ENCODE assay signal across 1 cellular context in genomic region chr20:38165089-38165965, GRCh38.
TF ChIP-seq lines count a peak whose summit lies in the region.

TSS of gene TGM2 (minus strand) at chr20:38165270. CDS start at chr20:38165198, 72 bp downstream.

TF ChIP-seq in HepG2, 621 proteins besides CTCF, POLR2A, EP300 and RAD21 (continued from another document and continues in another):
- TF ChIP-seq ZNF576 (CRISPR knock-in tag; IDR thresholded peaks at IDR 0.05), result 0 out of 2 replicates have a peak, but pooled peaks have one; percentile 72
- TF ChIP-seq HDAC1 (CRISPR knock-in tag; IDR thresholded peaks at IDR 0.05), result peak; percentile 78; the same call in 1 of the 2 replicates
- TF ChIP-seq TSC22D2 (CRISPR knock-in tag; IDR thresholded peaks at IDR 0.05; ENCODE audit: borderline replicate concordance), result peak; percentile 95; the same call in 1 of the 2 replicates
- no peak for TF ChIP-seq ZNF30 (CRISPR knock-in tag; IDR thresholded peaks at IDR 0.05)
- peak; percentile 89 for TF ChIP-seq MXD1 (CRISPR knock-in tag; IDR thresholded peaks at IDR 0.05)
- no peak for TF ChIP-seq RFX5 (IDR thresholded peaks at IDR 0.05; ENCODE audit: low read depth, low read length)
- TF ChIP-seq ZBTB44 (CRISPR knock-in tag; IDR thresholded peaks at IDR 0.05), result peak; percentile 57; the same call in 1 of the 2 replicates
- TF ChIP-seq ELF4 (CRISPR knock-in tag; IDR thresholded peaks at IDR 0.05; ENCODE audit: borderline replicate concordance), result no peak
- no peak for TF ChIP-seq CREM (IDR thresholded peaks at IDR 0.05)
- TF ChIP-seq CREM (CRISPR knock-in tag; IDR thresholded peaks at IDR 0.05), result no peak
- TF ChIP-seq TBX2 (CRISPR knock-in tag; IDR thresholded peaks at IDR 0.05; ENCODE audit: borderline replicate concordance), result peak; percentile 78
- TF ChIP-seq NONO (IDR thresholded peaks at IDR 0.05), result no peak; the same call in 1 of the 2 replicates
- TF ChIP-seq NONO (CRISPR knock-in tag; conservative IDR thresholded peaks at IDR 0.05), result peak; percentile 85
- TF ChIP-seq ZNF572 (CRISPR knock-in tag; IDR thresholded peaks at IDR 0.05), result peak; percentile 5; the same call in 1 of the 2 replicates
- no peak; the same call in 1 of the 2 replicates for TF ChIP-seq MLX (CRISPR knock-in tag; IDR thresholded peaks at IDR 0.05)
- no peak for TF ChIP-seq KLF15 (CRISPR knock-in tag; IDR thresholded peaks at IDR 0.05; ENCODE audit: borderline replicate concordance)
- no peak for TF ChIP-seq MZF1 (CRISPR knock-in tag; IDR thresholded peaks at IDR 0.05; ENCODE audit: borderline replicate concordance)
- peak; percentile 93 for TF ChIP-seq PHF21A (CRISPR knock-in tag; IDR thresholded peaks at IDR 0.05)
- TF ChIP-seq TCF7L2 (IDR thresholded peaks at IDR 0.05; ENCODE audit: low read depth, low read length), result no peak
- no peak; the same call in none of the 2 replicates for TF ChIP-seq BORCS8-MEF2B (CRISPR knock-in tag; IDR thresholded peaks at IDR 0.05)
- no peak for TF ChIP-seq CENPX (CRISPR knock-in tag; IDR thresholded peaks at IDR 0.05)
- peak; percentile 95 for TF ChIP-seq KDM5B (CRISPR knock-in tag; IDR thresholded peaks at IDR 0.05; ENCODE audit: borderline replicate concordance)
- TF ChIP-seq ZFP1 (CRISPR knock-in tag; IDR thresholded peaks at IDR 0.05), result no peak
- TF ChIP-seq ZNF33B (CRISPR knock-in tag; IDR thresholded peaks at IDR 0.05), result peak; percentile 93
- TF ChIP-seq HNF1B (CRISPR knock-in tag; IDR thresholded peaks at IDR 0.05), result no peak; the same call in 1 of the 2 replicates
- no peak for TF ChIP-seq ZUFSP (CRISPR knock-in tag; IDR thresholded peaks at IDR 0.05; ENCODE audit: borderline replicate concordance)
- no peak for TF ChIP-seq ZNF142 (CRISPR knock-in tag; IDR thresholded peaks at IDR 0.05)
- peak; percentile 78; the same call in 1 of the 2 replicates for TF ChIP-seq ZNF691 (CRISPR knock-in tag; IDR thresholded peaks at IDR 0.05; ENCODE audit: borderline replicate concordance, low read depth)
- TF ChIP-seq SP1 (IDR thresholded peaks at IDR 0.05), result peak; percentile 65; the same call in 1 of the 2 replicates
- peak; percentile 82 for TF ChIP-seq SP1 (CRISPR knock-in tag; IDR thresholded peaks at IDR 0.05)
- TF ChIP-seq ZBTB37 (CRISPR knock-in tag; IDR thresholded peaks at IDR 0.05), result no peak
- TF ChIP-seq ARHGAP35 (CRISPR knock-in tag; IDR thresholded peaks at IDR 0.05; ENCODE audit: borderline replicate concordance), result peak; percentile 88; the same call in 1 of the 2 replicates
- TF ChIP-seq FUBP1 (CRISPR knock-in tag; IDR thresholded peaks at IDR 0.05; ENCODE audit: borderline replicate concordance), result 0 out of 2 replicates have a peak, but pooled peaks have one; percentile 88
- TF ChIP-seq ZNF790 (CRISPR knock-in tag; IDR thresholded peaks at IDR 0.05; ENCODE audit: borderline replicate concordance), result no peak
- no peak for TF ChIP-seq ZNF775 (CRISPR knock-in tag; IDR thresholded peaks at IDR 0.05; ENCODE audit: borderline replicate concordance)
- TF ChIP-seq ZNF24 (IDR thresholded peaks at IDR 0.05), result 0 out of 2 replicates have a peak, but pooled peaks have one; percentile 38
- no peak for TF ChIP-seq E2F1 (CRISPR knock-in tag; IDR thresholded peaks at IDR 0.05)
- no peak for TF ChIP-seq PCBP1 (IDR thresholded peaks at IDR 0.05; ENCODE audit: borderline replicate concordance, low read depth, low read length)
- TF ChIP-seq ZNF670 (CRISPR knock-in tag; IDR thresholded peaks at IDR 0.05; ENCODE audit: borderline replicate concordance), result no peak
- TF ChIP-seq HOXD1 (CRISPR knock-in tag; IDR thresholded peaks at IDR 0.05), result 0 out of 2 replicates have a peak, but pooled peaks have one; percentile 42
- no peak for TF ChIP-seq NFE2L1 (CRISPR knock-in tag; IDR thresholded peaks at IDR 0.05; ENCODE audit: borderline replicate concordance)
- peak; percentile 23; the same call in 1 of the 2 replicates for TF ChIP-seq HINFP (CRISPR knock-in tag; IDR thresholded peaks at IDR 0.05; ENCODE audit: low read depth)
